Comparison of ENCODE assay signal across 8 cellular contexts in the genomic region with DNA sequence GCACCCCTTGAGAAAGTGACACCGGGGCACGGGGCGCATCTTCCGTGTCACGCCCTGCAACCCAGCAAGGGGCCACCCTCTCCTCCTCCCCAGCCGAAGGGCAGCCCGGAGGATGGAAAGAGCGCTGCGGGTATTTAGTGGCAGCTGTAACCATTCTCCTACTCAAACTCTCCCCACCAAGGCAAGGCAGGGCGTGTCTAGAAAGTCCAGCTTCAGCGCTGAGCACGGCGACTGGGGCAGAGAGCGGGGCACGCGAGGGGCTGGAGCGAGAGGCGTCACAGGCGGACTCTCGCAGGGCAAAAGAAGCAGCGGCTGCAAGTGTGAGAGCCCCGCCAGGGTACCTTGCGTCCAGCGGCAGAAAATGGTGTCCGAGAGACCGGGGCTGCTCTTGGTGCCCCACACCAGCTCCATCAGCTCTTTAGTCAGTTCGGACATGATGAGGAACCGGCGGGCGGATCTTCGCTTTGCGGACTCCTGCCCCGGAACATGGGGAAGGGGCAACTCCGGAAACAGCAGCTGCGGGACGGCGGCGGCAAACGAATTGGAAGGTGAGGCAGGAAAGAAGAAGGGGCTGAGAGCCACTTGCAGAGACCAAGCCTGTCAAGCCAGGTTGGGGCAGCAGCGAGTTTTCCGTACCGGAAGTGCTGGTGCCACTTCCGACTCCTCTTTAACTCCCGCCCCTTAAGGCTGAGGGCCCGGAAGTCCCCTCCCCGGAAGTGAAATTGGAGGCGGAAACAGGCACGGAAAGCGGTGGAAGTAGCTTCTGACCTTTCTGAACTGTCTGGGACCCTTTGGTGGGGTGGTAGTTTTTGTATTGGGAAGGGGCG. TPM values are rescaled to one million over a fixed set of nuclear protein-coding genes. Genes with fewer than 3 reads are reported as not detected.
A peak's percentile ranks its signal among the peaks of the same experiment; 100 is the strongest.
DNase-seq lines count a peak whose midpoint lies in the region; ATAC-seq and TF ChIP-seq lines count a peak whose summit lies in the region.

A gene (minus strand): TSS at position 643 of the 827 bp plus-strand sequence. CDS start 208 bp downstream, at position 435.

- H3K4me3 ChIP-seq in HUES64 (ENCODE audit: low read length), result peak within 1 kb of the TSS; percentile 99
- peak within 1 kb of the TSS; percentile 75 to 97 (median 90) for H3K4me3 ChIP-seq in esophagus muscularis mucosa
- H3K4me3 ChIP-seq in muscle layer of duodenum (ENCODE audit: low read depth in 1 of 2, low read length in 2 of 2), result peak within 1 kb of the TSS; percentile 90 to 95

- H3K27ac ChIP-seq in HUES64 (ENCODE audit: low read depth, low read length) (peak within 1 kb of the TSS; percentile 22; the same call in 1 of the 2 replicates), esophagus muscularis mucosa (replicated peaks in 1 of 4) (peak within 1 kb of the TSS; percentile 74 to 82 (median 79)), muscle layer of duodenum (ENCODE audit: low read length) (peak within 1 kb of the TSS; percentile 48)

- no peak for TF ChIP-seq POLR2A in esophagus muscularis mucosa (IDR thresholded peaks at IDR 0.05; ENCODE audit: low read depth)

- peak; percentile 44 for DNase-seq in DMS 273 treated with DMSO at 0.1 percent for 48 hours (lab: John Stamatoyannopoulos, UW)
- DNase-seq in activated T-cell treated with anti-CD3 and anti-CD28 coated beads, Interleukin-2, amount 50 U/mL, for 24 hours, result peak; percentile 86
- peak; percentile 95 for DNase-seq in esophagus muscularis mucosa (ENCODE audit: extremely low spot score)
- peak; percentile 71 for DNase-seq in stimulated activated CD8-positive, alpha-beta memory T cell treated with anti-CD3 and anti-CD28 coated beads, Interleukin-7, amount 100 ng/mL, for 24 hours (ENCODE audit: low read depth)

- peaks cover 39% of the 10 kb centered on the region for H3K4me1 Mint-ChIP-seq in activated T-cell treated with anti-CD3 and anti-CD28 coated beads, Interleukin-2, amount 50 U/mL, for 24 hours (ENCODE audit: low read depth)

- peak within 1 kb of the TSS; percentile 64 for H3K9ac ChIP-seq in HUES64 (ENCODE audit: low read depth, low read length)

- WGBS in HUES64, result 2% methylated on average over 50 of the region's 50 CpGs
- 1% methylated on average over 20 of the region's 50 CpGs for WGBS in esophagus muscularis mucosa

- H3K4me3 Mint-ChIP-seq in activated T-cell treated with anti-CD3 and anti-CD28 coated beads, Interleukin-2, amount 50 U/mL, for 24 hours, result peak within 1 kb of the TSS; percentile 100

- TF ChIP-seq EP300 in esophagus muscularis mucosa (IDR thresholded peaks at IDR 0.05), result no peak

- H3K27me3 Mint-ChIP-seq in activated T-cell treated with anti-CD3 and anti-CD28 coated beads, Interleukin-2, amount 50 U/mL, for 24 hours, result peaks cover 16% of the 10 kb centered on the region

- ATAC-seq in GM21447 (IDR thresholded peaks at IDR 0.05; ENCODE audit: unreplicated experiment), result peak; percentile 90

- H3K27me3 ChIP-seq in HUES64 (ENCODE audit: insufficient read depth, low read length) (peaks cover 50% of the 10 kb centered on the region), esophagus muscularis mucosa (peaks cover 0 to 6% (median 0%) of the 10 kb centered on the region in 4 donors), muscle layer of duodenum (ENCODE audit: low read depth, low read length) (no peaks in the 10 kb centered on the region)

- peaks cover 33% of the 10 kb centered on the region for H3K36me3 Mint-ChIP-seq in activated T-cell treated with anti-CD3 and anti-CD28 coated beads, Interleukin-2, amount 50 U/mL, for 24 hours (ENCODE audit: low read depth)

- H3K27ac Mint-ChIP-seq in activated T-cell treated with anti-CD3 and anti-CD28 coated beads, Interleukin-2, amount 50 U/mL, for 24 hours, result peak within 1 kb of the TSS; percentile 96

- intact Hi-C loops in esophagus muscularis mucosa (cut with DNase I), result no loop called here

- H3K4me1 ChIP-seq in HUES64 (ENCODE audit: insufficient read depth, low read length), result peaks cover 6% of the 10 kb centered on the region; the same call in 1 of the 2 replicates
- H3K4me1 ChIP-seq in esophagus muscularis mucosa, result peaks cover 33 to 43% (median 36%) of the 10 kb centered on the region in 4 donors
- H3K4me1 ChIP-seq in muscle layer of duodenum (ENCODE audit: control insufficient read depth in 1 of 2, insufficient read depth in 2 of 2, low read length in 2 of 2), result peaks cover 12 to 33% of the 10 kb centered on the region in 2 donors

- H3K9me3 ChIP-seq in HUES64 (ENCODE audit: insufficient read depth, low read depth, low read length) (peaks cover 9% of the 10 kb centered on the region; the same call in 1 of the 2 replicates), esophagus muscularis mucosa (no peaks in the 10 kb centered on the region), muscle layer of duodenum (ENCODE audit: control insufficient read depth in 1 of 2, low read length in 2 of 2) (no peaks in the 10 kb centered on the region)

- H3K36me3 ChIP-seq in HUES64 (ENCODE audit: insufficient read depth, low read length) (no peaks in the 10 kb centered on the region), esophagus muscularis mucosa (no peaks in the 10 kb centered on the region), muscle layer of duodenum (ENCODE audit: control insufficient read depth in 1 of 2, insufficient read depth in 2 of 2, low read length in 2 of 2) (no peaks in the 10 kb centered on the region)

- TF ChIP-seq CTCF in esophagus muscularis mucosa (IDR thresholded peaks at IDR 0.05), result no peak

- no peaks in the 10 kb centered on the region for H3K9me3 Mint-ChIP-seq in activated T-cell treated with anti-CD3 and anti-CD28 coated beads, Interleukin-2, amount 50 U/mL, for 24 hours

TF ChIP-seq in PFSK-1, 5 proteins besides CTCF, POLR2A, EP300 and RAD21:
- no peak for TF ChIP-seq FOXP2 (optimal IDR thresholded peaks at IDR 0.05; ENCODE audit: borderline replicate concordance, extremely low read depth, extremely low read length, insufficient read depth)
- peak; percentile 81 for TF ChIP-seq POLR2AphosphoS5 (IDR thresholded peaks at IDR 0.05; ENCODE audit: low read depth, low read length)
- TF ChIP-seq TAF1 (IDR thresholded peaks at IDR 0.05; ENCODE audit: borderline replicate concordance, insufficient read depth, low read length), result peak; percentile 73; the same call in 1 of the 2 replicates
- peak; percentile 59; the same call in 1 of the 2 replicates for TF ChIP-seq SIN3A (IDR thresholded peaks at IDR 0.05; ENCODE audit: borderline replicate concordance, insufficient read depth, low read length)
- TF ChIP-seq, protein P1, sequence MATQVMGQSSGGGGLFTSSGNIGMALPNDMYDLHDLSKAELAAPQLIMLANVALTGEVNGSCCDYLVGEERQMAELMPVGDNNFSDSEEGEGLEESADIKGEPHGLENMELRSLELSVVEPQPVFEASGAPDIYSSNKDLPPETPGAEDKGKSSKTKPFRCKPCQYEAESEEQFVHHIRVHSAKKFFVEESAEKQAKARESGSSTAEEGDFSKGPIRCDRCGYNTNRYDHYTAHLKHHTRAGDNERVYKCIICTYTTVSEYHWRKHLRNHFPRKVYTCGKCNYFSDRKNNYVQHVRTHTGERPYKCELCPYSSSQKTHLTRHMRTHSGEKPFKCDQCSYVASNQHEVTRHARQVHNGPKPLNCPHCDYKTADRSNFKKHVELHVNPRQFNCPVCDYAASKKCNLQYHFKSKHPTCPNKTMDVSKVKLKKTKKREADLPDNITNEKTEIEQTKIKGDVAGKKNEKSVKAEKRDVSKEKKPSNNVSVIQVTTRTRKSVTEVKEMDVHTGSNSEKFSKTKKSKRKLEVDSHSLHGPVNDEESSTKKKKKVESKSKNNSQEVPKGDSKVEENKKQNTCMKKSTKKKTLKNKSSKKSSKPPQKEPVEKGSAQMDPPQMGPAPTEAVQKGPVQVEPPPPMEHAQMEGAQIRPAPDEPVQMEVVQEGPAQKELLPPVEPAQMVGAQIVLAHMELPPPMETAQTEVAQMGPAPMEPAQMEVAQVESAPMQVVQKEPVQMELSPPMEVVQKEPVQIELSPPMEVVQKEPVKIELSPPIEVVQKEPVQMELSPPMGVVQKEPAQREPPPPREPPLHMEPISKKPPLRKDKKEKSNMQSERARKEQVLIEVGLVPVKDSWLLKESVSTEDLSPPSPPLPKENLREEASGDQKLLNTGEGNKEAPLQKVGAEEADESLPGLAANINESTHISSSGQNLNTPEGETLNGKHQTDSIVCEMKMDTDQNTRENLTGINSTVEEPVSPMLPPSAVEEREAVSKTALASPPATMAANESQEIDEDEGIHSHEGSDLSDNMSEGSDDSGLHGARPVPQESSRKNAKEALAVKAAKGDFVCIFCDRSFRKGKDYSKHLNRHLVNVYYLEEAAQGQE (IDR thresholded peaks at IDR 0.05; ENCODE audit: insufficient read depth in 1 of 2, low read depth in 2 of 2, low read length in 2 of 2), result no peak
TF ChIP-seq in PFSK-1: peak in this region for 3.

RNA-seq across cellular contexts. Expression of the gene that starts here (rescaled TPM):
- polyA plus RNA-seq in HUES64 (2013, experiment 1 of 2), result 11.9 TPM
- polyA plus RNA-seq in HUES64 (2013, experiment 2 of 2), result 13.2 TPM
- polyA plus RNA-seq in PFSK-1 (2012; ENCODE audit: insufficient read length, low read depth), result 8.7 TPM
- 10 to 100 TPM; 23.8 to 34.3 (median 28.4) TPM for total RNA-seq in esophagus muscularis mucosa

Comparison
In these comparisons a context has a peak if more than half of its experiments do, and no peak if none do; other contexts are left out.
1. Peak in every context shown above with its lines: DNase-seq, ATAC-seq, H3K4me3 ChIP-seq and H3K27ac ChIP-seq.
2. DNase-seq: peak in every context shown above with its lines; median percentile 95 in esophagus muscularis mucosa; 86 in activated T-cell treated with anti-CD3 and anti-CD28 coated beads, Interleukin-2, amount 50 U/mL, for 24 hours; 71 in stimulated activated CD8-positive, alpha-beta memory T cell treated with anti-CD3 and anti-CD28 coated beads, Interleukin-7, amount 100 ng/mL, for 24 hours; 44 in DMS 273 treated with DMSO at 0.1 percent for 48 hours.
3. H3K27ac ChIP-seq: peak in every context shown above with its lines; median percentile 79 in esophagus muscularis mucosa; 48 in muscle layer of duodenum; 22 in HUES64.